In genomic region chr9:101162231-101162630, GRCh38 we compare ENCODE assay signal across 13 cellular contexts.
"Had no signal": no experiment of that assay in that cellular context is flagged by ENCODE, and none has a peak within 500 bp of the region (broad histone marks: within the 10 kb centered on the region; RNA-seq: fewer than 3 reads in every experiment).

No MANE protein-coding gene starts in this region.

- H3K4me3 ChIP-seq: breast epithelium, heart right ventricle, right atrium auricular region, transverse colon had no signal

- H3K9me3 ChIP-seq: breast epithelium, heart right ventricle, right atrium auricular region, transverse colon had no signal

- H3K27me3 ChIP-seq: breast epithelium, foreskin keratinocyte, heart right ventricle, right atrium auricular region, transverse colon had no signal

- H3K36me3 ChIP-seq: breast epithelium, heart right ventricle, right atrium auricular region, transverse colon had no signal

- H3K27ac ChIP-seq: breast epithelium, foreskin keratinocyte, heart right ventricle, right atrium auricular region, transverse colon had no signal

- ATAC-seq: activated T-cell treated with anti-CD3 and anti-CD28 coated beads, Interleukin-2, amount 50 U/mL, for 4 hours; foreskin keratinocyte; heart right ventricle; left ventricle myocardium superior had no signal

- H3K4me1 ChIP-seq: breast epithelium, foreskin keratinocyte, heart right ventricle, right atrium auricular region, transverse colon had no signal

- DNase-seq: activated CD4-positive, alpha-beta memory T cell treated with anti-CD3 and anti-CD28 coated beads for 36 hours; activated CD4-positive, alpha-beta T cell treated with anti-CD3 and anti-CD28 coated beads for 1 hour; activated gamma-delta T cell; activated T-cell treated with anti-CD3 and anti-CD28 coated beads, Interleukin-2, amount 50 U/mL, for 4 hours; foreskin keratinocyte; heart right ventricle; left ventricle myocardium superior; small intestine; SW 1271; transverse colon had no signal

- FAIRE-seq: keratinocyte, small intestine had no signal
